Comparison of ENCODE assay signal across 2 cellular contexts in the genomic region with DNA sequence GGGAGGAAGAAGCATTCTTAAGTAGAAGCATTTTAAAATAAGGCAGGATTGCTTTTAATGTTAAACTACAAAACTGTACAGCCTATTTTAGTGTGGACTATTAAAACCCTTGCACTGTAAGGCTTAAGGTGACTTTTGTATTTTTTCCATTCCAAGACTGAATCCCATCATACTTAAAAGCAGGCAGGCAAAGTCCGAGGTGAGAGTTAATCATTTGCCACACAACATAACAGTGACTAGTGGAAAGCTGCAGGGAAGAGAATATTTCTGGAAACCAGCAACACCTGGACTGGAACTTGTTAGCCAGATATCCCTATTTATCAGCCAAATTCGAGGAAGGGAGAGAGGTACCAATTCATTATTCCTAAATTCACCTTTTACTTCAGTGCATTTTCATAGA.
TF ChIP-seq lines count a peak whose summit lies in the region.

No MANE protein-coding gene starts in this region.

TF ChIP-seq in HepG2, 621 proteins besides CTCF, POLR2A, EP300 and RAD21 (continues in another document):
- TF ChIP-seq ZC3H4 (CRISPR knock-in tag; IDR thresholded peaks at IDR 0.05; ENCODE audit: borderline replicate concordance), result no peak
- TF ChIP-seq IKZF5 (CRISPR knock-in tag; IDR thresholded peaks at IDR 0.05), result 0 out of 2 replicates have a peak, but pooled peaks have one; percentile 37
- TF ChIP-seq ARID5B (CRISPR knock-in tag; IDR thresholded peaks at IDR 0.05), result peak; percentile 25; the same call in 1 of the 2 replicates
- peak; percentile 40 for TF ChIP-seq GATAD2A (CRISPR knock-in tag; IDR thresholded peaks at IDR 0.05)
- TF ChIP-seq BCL6 (CRISPR knock-in tag; IDR thresholded peaks at IDR 0.05), result 0 out of 2 replicates have a peak, but pooled peaks have one; percentile 8
- peak; percentile 66 for TF ChIP-seq PAXIP1 (CRISPR knock-in tag; conservative IDR thresholded peaks at IDR 0.05)
- peak; percentile 43; the same call in 1 of the 2 replicates for TF ChIP-seq HNF4G (IDR thresholded peaks at IDR 0.05; ENCODE audit: borderline replicate concordance, low read depth, low read length)
- TF ChIP-seq HNF4G (CRISPR knock-in tag; IDR thresholded peaks at IDR 0.05; ENCODE audit: borderline replicate concordance, low read depth), result no peak
- TF ChIP-seq MED1 (CRISPR knock-in tag; IDR thresholded peaks at IDR 0.05), result peak; percentile 35; the same call in 1 of the 2 replicates
- no peak for TF ChIP-seq ZBTB14 (CRISPR knock-in tag; IDR thresholded peaks at IDR 0.05)
- peak; percentile 97 for TF ChIP-seq HNRNPUL1 (IDR thresholded peaks at IDR 0.05; ENCODE audit: low read depth, low read length)

TF ChIP-seq in WTC11, 78 proteins besides CTCF, POLR2A, EP300 and RAD21:
- TF ChIP-seq ZNF138 (CRISPR knock-in tag; conservative IDR thresholded peaks at IDR 0.05) (no peak), SOX15 (CRISPR knock-in tag; IDR thresholded peaks at IDR 0.05) (no peak), ZNF219 (CRISPR knock-in tag; IDR thresholded peaks at IDR 0.05; ENCODE audit: borderline replicate concordance) (no peak), CREB1 (CRISPR knock-in tag; IDR thresholded peaks at IDR 0.05) (no peak), FOXK1 (CRISPR knock-in tag; IDR thresholded peaks at IDR 0.05) (no peak), ETV6 (CRISPR knock-in tag; IDR thresholded peaks at IDR 0.05) (no peak), PRRX2 (CRISPR knock-in tag; IDR thresholded peaks at IDR 0.05) (no peak), CBFB (CRISPR knock-in tag; IDR thresholded peaks at IDR 0.05; ENCODE audit: low read depth) (no peak), JAZF1 (CRISPR knock-in tag; IDR thresholded peaks at IDR 0.05) (no peak), FOXP4 (CRISPR knock-in tag; IDR thresholded peaks at IDR 0.05) (no peak), NR2C2 (CRISPR knock-in tag; IDR thresholded peaks at IDR 0.05) (no peak), EMX1 (CRISPR knock-in tag; IDR thresholded peaks at IDR 0.05) (no peak), HMGA2 (CRISPR knock-in tag; IDR thresholded peaks at IDR 0.05) (no peak)
- TF ChIP-seq, protein P1, sequence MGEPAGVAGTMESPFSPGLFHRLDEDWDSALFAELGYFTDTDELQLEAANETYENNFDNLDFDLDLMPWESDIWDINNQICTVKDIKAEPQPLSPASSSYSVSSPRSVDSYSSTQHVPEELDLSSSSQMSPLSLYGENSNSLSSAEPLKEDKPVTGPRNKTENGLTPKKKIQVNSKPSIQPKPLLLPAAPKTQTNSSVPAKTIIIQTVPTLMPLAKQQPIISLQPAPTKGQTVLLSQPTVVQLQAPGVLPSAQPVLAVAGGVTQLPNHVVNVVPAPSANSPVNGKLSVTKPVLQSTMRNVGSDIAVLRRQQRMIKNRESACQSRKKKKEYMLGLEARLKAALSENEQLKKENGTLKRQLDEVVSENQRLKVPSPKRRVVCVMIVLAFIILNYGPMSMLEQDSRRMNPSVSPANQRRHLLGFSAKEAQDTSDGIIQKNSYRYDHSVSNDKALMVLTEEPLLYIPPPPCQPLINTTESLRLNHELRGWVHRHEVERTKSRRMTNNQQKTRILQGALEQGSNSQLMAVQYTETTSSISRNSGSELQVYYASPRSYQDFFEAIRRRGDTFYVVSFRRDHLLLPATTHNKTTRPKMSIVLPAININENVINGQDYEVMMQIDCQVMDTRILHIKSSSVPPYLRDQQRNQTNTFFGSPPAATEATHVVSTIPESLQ (CRISPR knock-in tag; IDR thresholded peaks at IDR 0.05), result no peak
- TF ChIP-seq, protein P2, sequence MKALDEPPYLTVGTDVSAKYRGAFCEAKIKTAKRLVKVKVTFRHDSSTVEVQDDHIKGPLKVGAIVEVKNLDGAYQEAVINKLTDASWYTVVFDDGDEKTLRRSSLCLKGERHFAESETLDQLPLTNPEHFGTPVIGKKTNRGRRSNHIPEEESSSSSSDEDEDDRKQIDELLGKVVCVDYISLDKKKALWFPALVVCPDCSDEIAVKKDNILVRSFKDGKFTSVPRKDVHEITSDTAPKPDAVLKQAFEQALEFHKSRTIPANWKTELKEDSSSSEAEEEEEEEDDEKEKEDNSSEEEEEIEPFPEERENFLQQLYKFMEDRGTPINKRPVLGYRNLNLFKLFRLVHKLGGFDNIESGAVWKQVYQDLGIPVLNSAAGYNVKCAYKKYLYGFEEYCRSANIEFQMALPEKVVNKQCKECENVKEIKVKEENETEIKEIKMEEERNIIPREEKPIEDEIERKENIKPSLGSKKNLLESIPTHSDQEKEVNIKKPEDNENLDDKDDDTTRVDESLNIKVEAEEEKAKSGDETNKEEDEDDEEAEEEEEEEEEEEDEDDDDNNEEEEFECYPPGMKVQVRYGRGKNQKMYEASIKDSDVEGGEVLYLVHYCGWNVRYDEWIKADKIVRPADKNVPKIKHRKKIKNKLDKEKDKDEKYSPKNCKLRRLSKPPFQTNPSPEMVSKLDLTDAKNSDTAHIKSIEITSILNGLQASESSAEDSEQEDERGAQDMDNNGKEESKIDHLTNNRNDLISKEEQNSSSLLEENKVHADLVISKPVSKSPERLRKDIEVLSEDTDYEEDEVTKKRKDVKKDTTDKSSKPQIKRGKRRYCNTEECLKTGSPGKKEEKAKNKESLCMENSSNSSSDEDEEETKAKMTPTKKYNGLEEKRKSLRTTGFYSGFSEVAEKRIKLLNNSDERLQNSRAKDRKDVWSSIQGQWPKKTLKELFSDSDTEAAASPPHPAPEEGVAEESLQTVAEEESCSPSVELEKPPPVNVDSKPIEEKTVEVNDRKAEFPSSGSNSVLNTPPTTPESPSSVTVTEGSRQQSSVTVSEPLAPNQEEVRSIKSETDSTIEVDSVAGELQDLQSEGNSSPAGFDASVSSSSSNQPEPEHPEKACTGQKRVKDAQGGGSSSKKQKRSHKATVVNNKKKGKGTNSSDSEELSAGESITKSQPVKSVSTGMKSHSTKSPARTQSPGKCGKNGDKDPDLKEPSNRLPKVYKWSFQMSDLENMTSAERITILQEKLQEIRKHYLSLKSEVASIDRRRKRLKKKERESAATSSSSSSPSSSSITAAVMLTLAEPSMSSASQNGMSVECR (CRISPR knock-in tag; IDR thresholded peaks at IDR 0.05; ENCODE audit: borderline replicate concordance), result no peak
- TF ChIP-seq, protein P3, sequence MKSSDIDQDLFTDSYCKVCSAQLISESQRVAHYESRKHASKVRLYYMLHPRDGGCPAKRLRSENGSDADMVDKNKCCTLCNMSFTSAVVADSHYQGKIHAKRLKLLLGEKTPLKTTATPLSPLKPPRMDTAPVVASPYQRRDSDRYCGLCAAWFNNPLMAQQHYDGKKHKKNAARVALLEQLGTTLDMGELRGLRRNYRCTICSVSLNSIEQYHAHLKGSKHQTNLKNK (CRISPR knock-in tag; IDR thresholded peaks at IDR 0.05), result no peak
- TF ChIP-seq, protein P4, sequence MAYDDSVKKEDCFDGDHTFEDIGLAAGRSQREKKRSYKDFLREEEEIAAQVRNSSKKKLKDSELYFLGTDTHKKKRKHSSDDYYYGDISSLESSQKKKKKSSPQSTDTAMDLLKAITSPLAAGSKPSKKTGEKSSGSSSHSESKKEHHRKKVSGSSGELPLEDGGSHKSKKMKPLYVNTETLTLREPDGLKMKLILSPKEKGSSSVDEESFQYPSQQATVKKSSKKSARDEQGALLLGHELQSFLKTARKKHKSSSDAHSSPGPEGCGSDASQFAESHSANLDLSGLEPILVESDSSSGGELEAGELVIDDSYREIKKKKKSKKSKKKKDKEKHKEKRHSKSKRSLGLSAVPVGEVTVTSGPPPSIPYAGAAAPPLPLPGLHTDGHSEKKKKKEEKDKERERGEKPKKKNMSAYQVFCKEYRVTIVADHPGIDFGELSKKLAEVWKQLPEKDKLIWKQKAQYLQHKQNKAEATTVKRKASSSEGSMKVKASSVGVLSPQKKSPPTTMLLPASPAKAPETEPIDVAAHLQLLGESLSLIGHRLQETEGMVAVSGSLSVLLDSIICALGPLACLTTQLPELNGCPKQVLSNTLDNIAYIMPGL (CRISPR knock-in tag; IDR thresholded peaks at IDR 0.05), result no peak
TF ChIP-seq in WTC11: peak in this region for 0.
